Comparison of ENCODE assay signal across 8 cellular contexts in genomic region chr19:16338470-16339360, GRCh38. TPM values are rescaled to one million over a fixed set of nuclear protein-coding genes. Genes with fewer than 3 reads are reported as not detected.
A peak's percentile ranks its signal among the peaks of the same experiment; 100 is the strongest.
DNase-seq lines count a peak whose midpoint lies in the region; ATAC-seq and TF ChIP-seq lines count a peak whose summit lies in the region.

No MANE protein-coding gene starts in this region.

- H3K4me1 ChIP-seq in ascending aorta (peaks cover 14 to 25% of the 10 kb centered on the region in 2 donors), right lobe of liver (peaks cover 0 to 6% (median 0%) of the 10 kb centered on the region in 4 donors), subcutaneous abdominal adipose tissue (ENCODE audit: control insufficient read depth in 5 of 5, insufficient read depth in 5 of 5, low read length in 5 of 5) (peaks cover 7 to 39% (median 27%) of the 10 kb centered on the region in 5 donors)

- no peak for TF ChIP-seq POLR2A in right lobe of liver (IDR thresholded peaks at IDR 0.05)

- 31% methylated on average over 12 of the region's 30 CpGs for WGBS in right lobe of liver (ENCODE audit: insufficient coverage, low coverage, low lambda C conversion rate, missing lambda C conversion rate)

- ATAC-seq in GM18520 (IDR thresholded peaks at IDR 0.05; ENCODE audit: unreplicated experiment) (peak; percentile 34), right lobe of liver (peak; percentile 35 to 60 (median 53)), GM18498 (IDR thresholded peaks at IDR 0.05; ENCODE audit: unreplicated experiment) (no peak), GM21381 (IDR thresholded peaks at IDR 0.05; ENCODE audit: unreplicated experiment) (no peak)

- H3K27ac ChIP-seq in ascending aorta = peak overlapping the region; percentile 69 to 83
- H3K27ac ChIP-seq in right lobe of liver = no peak overlapping the region
- H3K27ac ChIP-seq in subcutaneous abdominal adipose tissue (ENCODE audit: low read depth, low read length) = no peak overlapping the region

- peak; percentile 17 to 54 (median 20) for TF ChIP-seq CTCF in ascending aorta (IDR thresholded peaks at IDR 0.05)
- no peak for TF ChIP-seq CTCF in right lobe of liver (IDR thresholded peaks at IDR 0.05)

- H3K36me3 ChIP-seq in ascending aorta (no peaks in the 10 kb centered on the region), right lobe of liver (no peaks in the 10 kb centered on the region), subcutaneous abdominal adipose tissue (ENCODE audit: control insufficient read depth in 5 of 5, insufficient read depth in 5 of 5, low read length in 5 of 5) (no peaks in the 10 kb centered on the region)

- peak; percentile 76 for DNase-seq in RPMI8226
- DNase-seq in ascending aorta (ENCODE audit: low spot score in 2 of 2) = peak; percentile 46 to 89
- no peak for DNase-seq in right lobe of liver
- no peak for DNase-seq in hippocampal formation (lab: John Stamatoyannopoulos, UW)

- H3K4me3 ChIP-seq in ascending aorta (peak overlapping the region in 1 of 2 donors; percentile 15), right lobe of liver (no peak overlapping the region), subcutaneous abdominal adipose tissue (ENCODE audit: low read depth in 1 of 5, low read length in 5 of 5) (peak overlapping the region in 3 of 5 donors; percentile 3 to 28 (median 17))

- H3K9ac ChIP-seq in subcutaneous abdominal adipose tissue (ENCODE audit: low read length in 5 of 5) = peak overlapping the region in 1 of 5 donors; percentile 18

- H3K27me3 ChIP-seq in ascending aorta = no peaks in the 10 kb centered on the region
- no peaks in the 10 kb centered on the region for H3K27me3 ChIP-seq in right lobe of liver
- peaks cover 0 to 6% (median 0%) of the 10 kb centered on the region in 5 donors for H3K27me3 ChIP-seq in subcutaneous abdominal adipose tissue (ENCODE audit: control insufficient read depth in 5 of 5, insufficient read depth in 4 of 5, low read length in 5 of 5)

- no peaks in the 10 kb centered on the region for H3K9me3 ChIP-seq in ascending aorta
- H3K9me3 ChIP-seq in right lobe of liver = no peaks in the 10 kb centered on the region
- H3K9me3 ChIP-seq in subcutaneous abdominal adipose tissue (ENCODE audit: control insufficient read depth in 5 of 5, low read length in 5 of 5) = no peaks in the 10 kb centered on the region

- intact Hi-C loops in ascending aorta (cut with DNase I) (loop anchor here (2.0 to 5.0 kb wide), 2 partner anchors 44 to 91 kb away; no protein-coding TSS in a partner anchor), right lobe of liver (cut with DNase I) (no loop called here)

RNA-seq across cellular contexts. Expression of gene KLF2, which starts 14.1 kb away (rescaled TPM):
- total RNA-seq in ascending aorta (281 TPM), right lobe of liver (10 to 100 TPM in 1 of 6 experiments, 1 to 10 TPM in 5; 3.7 to 10.1 (median 4.8) TPM)

Comparison
In these comparisons a context has a peak if more than half of its experiments do, and no peak if none do; other contexts are left out.
1. ATAC-seq: peak in GM18520 (single experiment) and right lobe of liver (4 of 4); none in GM18498 (single experiment) and GM21381 (single experiment).
2. DNase-seq: peak in RPMI8226 (single experiment) and ascending aorta (2 of 2); none in right lobe of liver (0 of 3) and hippocampal formation (0 of 2).
3. H3K27ac ChIP-seq: peak in ascending aorta (2 of 2); none in right lobe of liver (0 of 3) and subcutaneous abdominal adipose tissue (single experiment).
4. H3K4me3 ChIP-seq: peak in subcutaneous abdominal adipose tissue (3 of 5); none in right lobe of liver (0 of 3).
5. CTCF ChIP-seq: peak in ascending aorta (3 of 3); none in right lobe of liver (0 of 4).
6. RNA of gene KLF2, which starts 14.1 kb away (total RNA-seq): 281 TPM in ascending aorta (single experiment); 3.7 to 10.1 TPM in right lobe of liver; every median in the first group is over 10 times any median in the second.